10 cellular contexts compared by ENCODE assay signal in genomic region chr22:30602049-30602448, GRCh38. TPM values are rescaled to one million over a fixed set of nuclear protein-coding genes. Genes with fewer than 3 reads are reported as not detected.
DNase-seq lines count a peak whose midpoint lies in the region; ATAC-seq and TF ChIP-seq lines count a peak whose summit lies in the region.
"Had no signal": no experiment of that assay in that cellular context is flagged by ENCODE, and none has a peak within 500 bp of the region (broad histone marks: within the 10 kb centered on the region; RNA-seq: fewer than 3 reads in every experiment).

No MANE protein-coding gene starts in this region.

- peak in 1 of 4 donors; percentile 13 for ATAC-seq in right lobe of liver
- no peak for ATAC-seq in HG02840 (IDR thresholded peaks at IDR 0.05; ENCODE audit: low FRiP score, unreplicated experiment)
- ATAC-seq in GM21723 (IDR thresholded peaks at IDR 0.05; ENCODE audit: unreplicated experiment), result no peak
- no peak for ATAC-seq in HG02870 (IDR thresholded peaks at IDR 0.05; ENCODE audit: unreplicated experiment)

- TF ChIP-seq POLR2A in right lobe of liver (IDR thresholded peaks at IDR 0.05), result no peak

- no peak overlapping the region for H3K4me3 ChIP-seq in WI38 (ENCODE audit: low read depth, low read length)
- H3K4me3 ChIP-seq in right lobe of liver, result no peak overlapping the region
- H3K4me3 ChIP-seq: adrenal gland, spleen had no signal

- DNase-seq in ELF-1 (ENCODE audit: low read depth, low spot score) (peak; percentile 53), LoVo (ENCODE audit: low spot score) (peak; percentile 15), right lobe of liver (no peak), NCI-H345 (lab: John Stamatoyannopoulos, UW) (no peak)
- DNase-seq: adrenal gland, spleen had no signal

- H3K27me3 ChIP-seq in right lobe of liver, result no peaks in the 10 kb centered on the region
- H3K27me3 ChIP-seq: adrenal gland, spleen had no signal

- intact Hi-C loops in right lobe of liver (cut with DNase I), result no loop called here

- TF ChIP-seq CTCF in WI38 (IDR thresholded peaks at IDR 0.05; ENCODE audit: low read depth, low read length), result peak; percentile 25; the same call in 1 of the 2 replicates
- TF ChIP-seq CTCF in right lobe of liver (IDR thresholded peaks at IDR 0.05), result peak; percentile 33 to 44 (median 42)

- no peaks in the 10 kb centered on the region for H3K9me3 ChIP-seq in right lobe of liver
- H3K9me3 ChIP-seq: adrenal gland, spleen had no signal

- no peak overlapping the region for H3K27ac ChIP-seq in right lobe of liver
- H3K27ac ChIP-seq: adrenal gland, spleen had no signal

- H3K36me3 ChIP-seq in right lobe of liver, result no peaks in the 10 kb centered on the region
- H3K36me3 ChIP-seq: adrenal gland had no signal

- WGBS in right lobe of liver (ENCODE audit: insufficient coverage, low coverage, low lambda C conversion rate, missing lambda C conversion rate), result 18% methylated on average over 2 of the region's 3 CpGs

- peaks cover 0 to 11% (median 5%) of the 10 kb centered on the region in 4 donors for H3K4me1 ChIP-seq in right lobe of liver

RNA-seq across cellular contexts. Expression of gene TCN2, which starts 4.9 kb away (rescaled TPM):
- 10 to 100 TPM in 5 of 6 experiments, 1 to 10 TPM in 1; 8.9 to 14.6 (median 12.8) TPM for total RNA-seq in right lobe of liver

RNA-seq across cellular contexts. Expression of gene PES1, which starts 10.3 kb away (rescaled TPM):
- total RNA-seq in right lobe of liver, result 10 to 100 TPM; 21.9 to 35.7 (median 31.4) TPM

RNA-seq across cellular contexts. Expression of gene GAL3ST1, which starts 27.6 kb away (rescaled TPM):
- total RNA-seq in right lobe of liver, result 1 to 10 TPM in 5 of 6 experiments, under 1 TPM in 1; 0.58 to 7.0 (median 3.3) TPM

RNA-seq across cellular contexts. Expression of gene SLC35E4, which starts 33.5 kb away (rescaled TPM):
- 1 to 10 TPM in 2 of 6 experiments, under 1 TPM in 4; 0.22 to 1.7 (median 0.48) TPM for total RNA-seq in right lobe of liver

RNA-seq across cellular contexts. Expression of gene SEC14L6, which starts 55.5 kb away (rescaled TPM):
- under 1 TPM in 5 of 6 experiments, not detected in 1; 0.06 to 0.39 (median 0.12) TPM for total RNA-seq in right lobe of liver

Comparison
In these comparisons a context has a peak if more than half of its experiments do, and no peak if none do; other contexts are left out.
1. DNase-seq: peak in ELF-1 (single experiment) and LoVo (single experiment); none in right lobe of liver (0 of 3) and NCI-H345 (single experiment).